In the genomic region with DNA sequence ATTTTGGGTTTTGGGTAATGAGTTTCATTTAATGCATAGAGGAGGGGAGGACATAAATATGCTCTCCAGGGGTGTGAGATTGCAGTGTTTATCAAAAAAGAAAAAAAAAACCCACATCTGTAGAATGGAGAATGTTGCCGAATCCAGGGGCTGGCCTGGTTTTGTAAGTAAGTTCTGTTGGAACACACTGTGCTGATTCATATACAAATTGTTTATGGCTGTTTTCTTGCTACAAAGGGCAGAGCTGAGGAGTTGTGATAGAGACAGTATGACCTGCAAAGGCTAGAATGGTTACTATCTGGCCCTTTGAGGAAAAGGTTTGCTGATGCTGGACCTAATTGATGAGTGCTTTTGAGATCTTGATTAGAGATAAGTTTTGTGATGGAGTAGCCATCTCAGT, we compare ENCODE assay signal across 30 cellular contexts. TPM values are rescaled to one million over a fixed set of nuclear protein-coding genes. Genes with fewer than 3 reads are reported as not detected.
DNase-seq lines count a peak whose midpoint lies in the region; ATAC-seq and TF ChIP-seq lines count a peak whose summit lies in the region.
"Had no signal": no experiment of that assay in that cellular context is flagged by ENCODE, and none has a peak within 500 bp of the region (broad histone marks: within the 10 kb centered on the region; RNA-seq: fewer than 3 reads in every experiment).

No MANE protein-coding gene starts in this region.

- WGBS in GM23248 (ENCODE audit: low coverage in 1 of 2, low lambda C conversion rate in 2 of 2, missing lambda C conversion rate in 2 of 2), 2 experiments = 65 to 67% methylated on average over 1 of the region's 1 CpG
- 65 to 83% (median 75%) methylated on average over 1 of the region's 1 CpG for WGBS in stomach, 5 donors

- H3K27me3 ChIP-seq in CD4-positive, alpha-beta memory T cell (ENCODE audit: insufficient read depth, low read length) = no peaks in the 10 kb centered on the region
- no peaks in the 10 kb centered on the region for H3K27me3 ChIP-seq in GM23248 (replicated peaks; ENCODE audit: insufficient read depth)
- no peaks in the 10 kb centered on the region for H3K27me3 ChIP-seq in stomach
- H3K27me3 ChIP-seq: BE2C, gastroesophageal sphincter, transverse colon had no signal

- H3K27ac Mint-ChIP-seq in CD4-positive, alpha-beta memory T cell = peak overlapping the region in 3 of 7 donors; percentile 6 to 71 (median 23)
- peak overlapping the region in 4 of 6 donors; percentile 5 to 58 (median 22) for H3K27ac Mint-ChIP-seq in naive B cell

- H3K4me2 ChIP-seq in GM23248 (ENCODE audit: unreplicated experiment) = no peak overlapping the region

- in situ Hi-C loops in GM23248 (cut with MboI) = no loop called here

- no peaks in the 10 kb centered on the region for H3K9me3 Mint-ChIP-seq in CD4-positive, alpha-beta memory T cell
- peaks cover 0 to 3% (median 0%) of the 10 kb centered on the region in 7 donors for H3K9me3 Mint-ChIP-seq in naive B cell

- TF ChIP-seq POLR2A in stomach (IDR thresholded peaks at IDR 0.05) = no peak

- peaks cover 100% of the 10 kb centered on the region for H3K79me2 ChIP-seq in GM23248 (ENCODE audit: insufficient read depth)

- no peaks in the 10 kb centered on the region for H3K36me3 ChIP-seq in CD4-positive, alpha-beta memory T cell (ENCODE audit: insufficient read depth, low read length)
- H3K36me3 ChIP-seq in GM23248 (ENCODE audit: low read depth) (no peaks in the 10 kb centered on the region), stomach (no peaks in the 10 kb centered on the region)
- H3K36me3 ChIP-seq: gastroesophageal sphincter, prostate gland, transverse colon had no signal

- DNase-seq in CD4-positive, alpha-beta memory T cell = no peak
- peak; percentile 24 for DNase-seq in GM23248
- peak; percentile 12 for DNase-seq in fibroblast of gingiva (ENCODE audit: low read depth)
- no peak for DNase-seq in naive B cell
- DNase-seq in stomach = no peak
- DNase-seq in DMS153 (lab: John Stamatoyannopoulos, UW) = no peak
- DNase-seq in mesenteric fat pad (ENCODE audit: low spot score) = no peak
- DNase-seq: activated effector memory CD4-positive, alpha-beta T cell treated with Interleukin-2 at 50 U/mL for 16 hours; BE2C; caudate nucleus; dermis blood vessel endothelial cell; DMS53; Kasumi-1; left colon; mammary epithelial cell; NCI-H1436; NCI-H2081 treated with DMSO at 0.1 percent for 48 hours; NCI-H226; nucleus accumbens; SHP77; stimulated activated CD4-positive, alpha-beta T cell treated with anti-CD3 and anti-CD28 coated beads, Interleukin-4, amount 100 ng/mL, for 1 hour; transverse colon had no signal

- H3K27ac ChIP-seq in CD4-positive, alpha-beta memory T cell (ENCODE audit: low read depth, low read length) = no peak overlapping the region
- H3K27ac ChIP-seq in GM23248 (no peak overlapping the region), stomach (no peak overlapping the region)
- H3K27ac ChIP-seq: gastroesophageal sphincter, prostate gland, transverse colon had no signal

- no peaks in the 10 kb centered on the region for H3K27me3 Mint-ChIP-seq in CD4-positive, alpha-beta memory T cell
- H3K27me3 Mint-ChIP-seq in naive B cell = no peaks in the 10 kb centered on the region

- TF ChIP-seq EP300 in stomach (IDR thresholded peaks at IDR 0.05) = no peak

- H3K4me1 Mint-ChIP-seq in CD4-positive, alpha-beta memory T cell = peaks cover 55 to 77% (median 66%) of the 10 kb centered on the region in 4 donors
- H3K4me1 Mint-ChIP-seq in naive B cell = peaks cover 48 to 64% (median 62%) of the 10 kb centered on the region in 3 donors

- no peak overlapping the region for H2AFZ ChIP-seq in GM23248

- CTCF ChIA-PET in CD4-positive, alpha-beta memory T cell (lab: Charles Lee; ENCODE audit: partially characterized antibody) = no interaction called here

- H4K20me1 ChIP-seq in GM23248 (ENCODE audit: insufficient read depth) = peaks cover 50% of the 10 kb centered on the region

- no peak overlapping the region for H3K9ac ChIP-seq in GM23248

- intact Hi-C loops in CD4-positive, alpha-beta memory T cell (cut with micrococcal nuclease) = no loop called here
- intact Hi-C loops in stomach (cut with DNase I; ENCODE audit: low total_unique reads) = no loop called here

- no peak for ATAC-seq in naive B cell (ENCODE audit: low read depth in 2 of 2)
- no peak for ATAC-seq in HG02763 (IDR thresholded peaks at IDR 0.05; ENCODE audit: unreplicated experiment)
- ATAC-seq: activated CD4-positive, CD25-positive, alpha-beta regulatory T cell treated with anti-CD3 and anti-CD28 coated beads, Interleukin-2, amount 50 U/mL, for 24 hours; esophagus mucosa; gastroesophageal sphincter; HCT116; left colon; Panc1; sciatic nerve had no signal

- TF ChIP-seq CTCF in stomach (IDR thresholded peaks at IDR 0.05) = no peak

- H3K4me3 Mint-ChIP-seq in CD4-positive, alpha-beta memory T cell = peak overlapping the region in 5 of 8 donors; percentile 1 to 52 (median 14)
- H3K4me3 Mint-ChIP-seq in naive B cell = peak overlapping the region in 1 of 8 donors; percentile 10

- peaks cover 75% of the 10 kb centered on the region for H3K4me1 ChIP-seq in CD4-positive, alpha-beta memory T cell (ENCODE audit: insufficient read depth, low read length)
- H3K4me1 ChIP-seq in GM23248 (ENCODE audit: insufficient read depth) = peaks cover 13% of the 10 kb centered on the region
- peaks cover 34 to 71% (median 54%) of the 10 kb centered on the region in 4 donors for H3K4me1 ChIP-seq in stomach
- H3K4me1 ChIP-seq: prostate gland had no signal

- H3K36me3 Mint-ChIP-seq in CD4-positive, alpha-beta memory T cell = peaks cover 3 to 17% of the 10 kb centered on the region in 2 donors
- peaks cover 5 to 6% of the 10 kb centered on the region in 2 donors for H3K36me3 Mint-ChIP-seq in naive B cell

- H3K4me3 ChIP-seq in CD4-positive, alpha-beta memory T cell (ENCODE audit: low read length in 2 of 2) = no peak overlapping the region
- no peak overlapping the region for H3K4me3 ChIP-seq in GM23248
- H3K4me3 ChIP-seq in stomach = no peak overlapping the region
- H3K4me3 ChIP-seq: gastroesophageal sphincter, prostate gland, transverse colon had no signal

- H3K9me2 ChIP-seq in GM23248 (ENCODE audit: insufficient read depth) = no peaks in the 10 kb centered on the region

- H3F3A ChIP-seq in GM23248 (ENCODE audit: insufficient read depth) = 0 out of 2 replicates have a peak, but pooled peaks cover 12% of the 10 kb centered on the region

- H3K9me3 ChIP-seq in CD4-positive, alpha-beta memory T cell (ENCODE audit: control insufficient read depth in 1 of 2, low read length in 2 of 2) = no peaks in the 10 kb centered on the region
- no peaks in the 10 kb centered on the region for H3K9me3 ChIP-seq in GM23248 (ENCODE audit: low read depth)
- no peaks in the 10 kb centered on the region for H3K9me3 ChIP-seq in stomach
- H3K9me3 ChIP-seq: BE2C, gastroesophageal sphincter, prostate gland, transverse colon had no signal

- POLR2A ChIA-PET in CD4-positive, alpha-beta memory T cell (lab: Charles Lee; ENCODE audit: partially characterized antibody) = no interaction called here

RNA-seq across cellular contexts. Expression of a gene that starts 30.4 kb away (rescaled TPM):
- total RNA-seq in CD4-positive, alpha-beta memory T cell = 10 to 100 TPM; 59.9 to 60.5 TPM
- 10 to 100 TPM in 1 of 2 donors, 1 to 10 TPM in 1; 4.5 to 20.5 TPM for polyA plus RNA-seq in CD4-positive, alpha-beta memory T cell
- total RNA-seq in GM23248 (2014; rRNA removed; shearing (Covaris generic)) = 22.3 and 39.2 TPM in 2 replicates
- polyA plus RNA-seq in GM23248 (2016; fragmentation: Nextera tagmentation; extraction: Ambion mirVana) (10.3 and 11.7 TPM in 2 replicates), naive B cell (ENCODE audit: low read depth in 6 of 6) (10 to 100 TPM; 11.2 to 25.4 (median 14.0) TPM), stomach (1 to 10 TPM; 6.6 to 9.2 (median 7.0) TPM)
- total RNA-seq in stomach (10 to 100 TPM; 15.1 to 62.5 (median 38.8) TPM), mesenteric fat pad (33.3 TPM)

Comparison
In these comparisons a context has a peak if more than half of its experiments do, and no peak if none do; other contexts are left out.
1. DNase-seq: peak in GM23248 (single experiment) and fibroblast of gingiva (single experiment); none in CD4-positive, alpha-beta memory T cell (0 of 5), naive B cell (single experiment), stomach (single experiment), DMS153 (single experiment) and mesenteric fat pad (single experiment).